ENCODE assay signal across 8 cellular contexts in the genomic region with DNA sequence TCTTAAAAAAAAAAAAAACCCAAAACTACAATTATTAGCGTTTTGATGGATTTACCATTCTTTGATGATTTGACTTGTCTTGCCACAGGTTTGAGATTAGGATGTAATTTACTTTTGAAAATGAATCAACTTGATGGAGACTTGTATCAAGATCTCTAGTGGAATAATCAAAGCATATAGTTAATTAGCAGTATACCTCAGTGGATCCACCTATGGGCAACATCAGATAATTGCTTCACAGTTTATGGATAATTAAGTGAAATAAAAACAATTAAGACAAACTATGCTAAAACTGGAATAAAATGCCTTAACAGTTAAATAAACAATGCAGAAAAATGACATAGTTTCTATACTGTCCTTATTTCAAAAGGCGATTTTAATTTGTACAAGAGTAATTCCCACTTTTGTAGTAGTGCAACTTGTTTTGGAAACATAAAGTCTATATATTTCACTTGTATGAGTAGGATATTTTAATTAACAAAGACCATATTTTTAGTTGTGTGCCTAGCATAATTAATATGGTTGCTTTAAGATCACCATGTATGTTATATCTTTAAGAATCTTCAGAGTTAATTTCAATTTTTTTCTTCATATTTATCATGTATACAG. TPM values are rescaled to one million over a fixed set of nuclear protein-coding genes. Genes with fewer than 3 reads are reported as not detected.
A peak's percentile ranks its signal among the peaks of the same experiment; 100 is the strongest.
DNase-seq lines count a peak whose midpoint lies in the region; ATAC-seq and TF ChIP-seq lines count a peak whose summit lies in the region.

No MANE protein-coding gene starts in this region.

- POLR2A ChIA-PET in BJ (lab: Charles Lee): no interaction called here

- H3K36me3 ChIP-seq in BJ (ENCODE audit: control insufficient read depth, insufficient read depth, low read length): 0 out of 2 replicates have a peak, but pooled peaks cover 1% of the 10 kb centered on the region
- H3K36me3 ChIP-seq in adipocyte (ENCODE audit: control insufficient read depth, insufficient read depth, low read length, severe bottlenecking): peaks cover 44% of the 10 kb centered on the region
- peaks cover 31% of the 10 kb centered on the region for H3K36me3 ChIP-seq in lower lobe of right lung

- H3K4me1 ChIP-seq in adipocyte (ENCODE audit: control insufficient read depth, insufficient read depth, low read length) (peaks cover 25% of the 10 kb centered on the region), lower lobe of right lung (peaks cover 32% of the 10 kb centered on the region)

- no peak overlapping the region for H3K27ac ChIP-seq in lower lobe of right lung

- H3K4me3 ChIP-seq in BJ (ENCODE audit: low read depth, low read length) (0 out of 2 replicates have a peak overlapping the region, but pooled peaks have one; percentile 6), adipocyte (ENCODE audit: low read length) (peak overlapping the region; percentile 98), lower lobe of right lung (peak overlapping the region; percentile 73)

- TF ChIP-seq CTCF in BJ (IDR thresholded peaks at IDR 0.05; ENCODE audit: insufficient read depth, low read depth, low read length) (peak; percentile 43), lower lobe of right lung (IDR thresholded peaks at IDR 0.05) (peak; percentile 21)

- CTCF ChIA-PET in BJ (lab: Yijun Ruan, JAX): no interaction called here

- no peaks in the 10 kb centered on the region for H3K9me3 ChIP-seq in adipocyte (ENCODE audit: control insufficient read depth, low read length)
- no peaks in the 10 kb centered on the region for H3K9me3 ChIP-seq in lower lobe of right lung

- DNase-seq in BJ (ENCODE audit: low read depth): no peak
- peak; percentile 44 for DNase-seq in HT-29 (ENCODE audit: low spot score)
- DNase-seq in adipocyte (ENCODE audit: low read depth): peak; percentile 52
- DNase-seq in lower lobe of right lung: no peak
- DNase-seq in EL: no peak

- intact Hi-C loops in lower lobe of right lung (cut with DNase I): no loop called here

- peak overlapping the region; percentile 100 for H3K9ac ChIP-seq in adipocyte (ENCODE audit: low read length)

- ATAC-seq in lower lobe of right lung: no peak
- ATAC-seq in HG02884 (IDR thresholded peaks at IDR 0.05; ENCODE audit: unreplicated experiment): no peak
- ATAC-seq in GM18517 (IDR thresholded peaks at IDR 0.05; ENCODE audit: unreplicated experiment): no peak
- ATAC-seq in GM21786 (IDR thresholded peaks at IDR 0.05; ENCODE audit: unreplicated experiment): no peak

- no peaks in the 10 kb centered on the region for H3K27me3 ChIP-seq in BJ (ENCODE audit: control insufficient read depth, insufficient read depth, low read length)
- H3K27me3 ChIP-seq in adipocyte (replicated peaks; ENCODE audit: control insufficient read depth, insufficient read depth, low read length): no peaks in the 10 kb centered on the region
- H3K27me3 ChIP-seq in lower lobe of right lung (ENCODE audit: low read depth): no peaks in the 10 kb centered on the region

RNA-seq across cellular contexts. Expression of gene CPEB2, which starts 4.2 kb away (rescaled TPM):
- 2.8 and 6.7 TPM in 2 replicates for polyA plus RNA-seq in BJ (2011; rRNA removed)
- polyA minus RNA-seq in BJ (2011; rRNA and poly(A)+ RNA removed): 8.5 and 15.6 TPM in 2 replicates
- 1.2 TPM in 2 replicates for total RNA-seq in HT-29 (2014; rRNA removed; shearing (Covaris generic))
- 22.5 TPM for total RNA-seq in lower lobe of right lung

Comparison
In these comparisons a context has a peak if more than half of its experiments do, and no peak if none do; other contexts are left out.
1. DNase-seq: peak in HT-29 (single experiment) and adipocyte (single experiment); none in BJ (single experiment), lower lobe of right lung (single experiment) and EL (single experiment).
2. H3K4me3 ChIP-seq: peak in every context shown above with its lines; median percentile 98 in adipocyte; 73 in lower lobe of right lung; 6 in BJ.
3. RNA of gene CPEB2, which starts 4.2 kb away (total RNA-seq): 22.5 TPM in lower lobe of right lung (single experiment); 1.2 TPM in HT-29; every median in the first group is over 10 times any median in the second.